9 cellular contexts compared by ENCODE assay signal in genomic region chr7:815284-816216, GRCh38. TPM values are rescaled to one million over a fixed set of nuclear protein-coding genes. Genes with fewer than 3 reads are reported as not detected.
DNase-seq lines count a peak whose midpoint lies in the region; ATAC-seq, FAIRE-seq and TF ChIP-seq lines count a peak whose summit lies in the region.
"Had no signal": no experiment of that assay in that cellular context is flagged by ENCODE, and none has a peak within 500 bp of the region (broad histone marks: within the 10 kb centered on the region; RNA-seq: fewer than 3 reads in every experiment).

No MANE protein-coding gene starts in this region.

- H3K4me1 ChIP-seq in subcutaneous abdominal adipose tissue (ENCODE audit: control insufficient read depth in 5 of 5, insufficient read depth in 5 of 5, low read length in 5 of 5) = peaks cover 6 to 54% (median 48%) of the 10 kb centered on the region in 5 donors

- H3K9me3 ChIP-seq in subcutaneous abdominal adipose tissue (ENCODE audit: control insufficient read depth in 5 of 5, low read length in 5 of 5) = no peaks in the 10 kb centered on the region

- DNase-seq in DMS153 (lab: John Stamatoyannopoulos, UW) (peak; percentile 37), DMS153 treated with DMSO at 0.1 percent for 48 hours (lab: John Stamatoyannopoulos, UW; ENCODE audit: unreplicated experiment) (no peak), NCI-H526 treated with DMSO at 0.1 percent for 48 hours (lab: John Stamatoyannopoulos, UW) (peak; percentile 42), astrocyte of the cerebellum (ENCODE audit: low read depth) (no peak), kidney tubule cell (ENCODE audit: low spot score) (peak; percentile 42), frontal cortex (ENCODE audit: low spot score in 2 of 2) (no peak)

- H3K36me3 ChIP-seq in subcutaneous abdominal adipose tissue (ENCODE audit: control insufficient read depth in 5 of 5, insufficient read depth in 5 of 5, low read length in 5 of 5) = no peaks in the 10 kb centered on the region

- TF ChIP-seq CTCF in astrocyte of the cerebellum (IDR thresholded peaks at IDR 0.05; ENCODE audit: low read depth, low read length, missing control alignments) = no peak

- ATAC-seq in HG03378 (IDR thresholded peaks at IDR 0.05; ENCODE audit: unreplicated experiment) = no peak

- no peak overlapping the region for H3K9ac ChIP-seq in subcutaneous abdominal adipose tissue (ENCODE audit: low read length in 5 of 5)

- peak overlapping the region; percentile 46 for H3K27ac ChIP-seq in subcutaneous abdominal adipose tissue (ENCODE audit: low read depth, low read length)

- H3K27me3 ChIP-seq in subcutaneous abdominal adipose tissue (ENCODE audit: control insufficient read depth in 5 of 5, insufficient read depth in 4 of 5, low read length in 5 of 5) = no peaks in the 10 kb centered on the region

- H3K4me3 ChIP-seq in astrocyte of the cerebellum (ENCODE audit: low read depth, low read length) = peak overlapping the region; percentile 52
- H3K4me3 ChIP-seq in subcutaneous abdominal adipose tissue (ENCODE audit: low read depth in 1 of 5, low read length in 5 of 5) = peak overlapping the region in 4 of 5 donors; percentile 40 to 56 (median 47)

- in situ Hi-C loops in astrocyte of the cerebellum (cut with HindIII; ENCODE audit: low sequenced_read_pairs) = no loop called here

- FAIRE-seq in frontal cortex (lab: Jason Lieb, UNC) = no peak
- FAIRE-seq: A204.1 had no signal

RNA-seq across cellular contexts. Expression of gene SUN1, which starts 16.7 kb away (rescaled TPM):
- 103 TPM for total RNA-seq in frontal cortex

Comparison
In these comparisons a context has a peak if more than half of its experiments do, and no peak if none do; other contexts are left out.
1. DNase-seq: peak in DMS153 (single experiment), NCI-H526 treated with DMSO at 0.1 percent for 48 hours (single experiment) and kidney tubule cell (single experiment); none in DMS153 treated with DMSO at 0.1 percent for 48 hours (single experiment), astrocyte of the cerebellum (single experiment) and frontal cortex (0 of 2).